14 cellular contexts compared by ENCODE assay signal in genomic region chr16:87074635-87075318, GRCh38.
DNase-seq lines count a peak whose midpoint lies in the region; ATAC-seq, FAIRE-seq and TF ChIP-seq lines count a peak whose summit lies in the region.
"Had no signal": no experiment of that assay in that cellular context is flagged by ENCODE, and none has a peak within 500 bp of the region (broad histone marks: within the 10 kb centered on the region; RNA-seq: fewer than 3 reads in every experiment).

No MANE protein-coding gene starts in this region.

- FAIRE-seq in GM12892 (lab: Jason Lieb, UNC) = no peak

- TF ChIP-seq CTCF in chondrocyte (IDR thresholded peaks at IDR 0.05) = no peak
- TF ChIP-seq CTCF in psoas muscle (IDR thresholded peaks at IDR 0.05) = no peak

- intact Hi-C loops in psoas muscle (cut with DNase I) = no loop called here

- peaks cover 2% of the 10 kb centered on the region for H3K4me1 Mint-ChIP-seq in memory B cell
- peaks cover 5% of the 10 kb centered on the region for H3K4me1 Mint-ChIP-seq in chondrocyte (ENCODE audit: low read depth)

- no peaks in the 10 kb centered on the region for H3K9me3 ChIP-seq in psoas muscle
- H3K9me3 ChIP-seq: body of pancreas had no signal

- H3K9me3 Mint-ChIP-seq in memory B cell = peaks cover 8% of the 10 kb centered on the region
- peaks cover 9% of the 10 kb centered on the region for H3K9me3 Mint-ChIP-seq in chondrocyte (ENCODE audit: low read depth)

- H3K27ac Mint-ChIP-seq in memory B cell (peak overlapping the region; percentile 87), chondrocyte (ENCODE audit: unreplicated experiment) (no peak overlapping the region)

- DNase-seq in NCI-H2171 treated with DMSO at 0.1 percent for 48 hours (lab: John Stamatoyannopoulos, UW) (peak; percentile 94), memory B cell (ENCODE audit: low spot score in 2 of 2) (peak in 1 of 2 donors; percentile 24), chondrocyte (ENCODE audit: low spot score) (no peak), GM12892 (ENCODE audit: insufficient read length) (no peak), DMS79 treated with DMSO at 0.1 percent for 48 hours (lab: John Stamatoyannopoulos, UW) (no peak), psoas muscle (no peak)
- DNase-seq: activated T-cell treated with anti-CD3 and anti-CD28 coated beads, Interleukin-2, amount 50 U/mL, for 48 hours; body of pancreas; hypothalamus; KBM-7; SIG-M5 had no signal

- no peak overlapping the region for H3K4me3 ChIP-seq in psoas muscle
- H3K4me3 ChIP-seq: body of pancreas had no signal

- H3K36me3 Mint-ChIP-seq in memory B cell (no peaks in the 10 kb centered on the region), chondrocyte (ENCODE audit: low read depth) (peaks cover 7% of the 10 kb centered on the region)
- H3K36me3 Mint-ChIP-seq: CD14-positive monocyte had no signal

- TF ChIP-seq POLR2A in GM12892 (IDR thresholded peaks at IDR 0.05; ENCODE audit: low read depth, low read length) = no peak

- 54 to 60% (median 58%) methylated on average over 19 of the region's 19 CpGs for WGBS in psoas muscle, 3 donors

- no peaks in the 10 kb centered on the region for H3K4me1 ChIP-seq in psoas muscle

- H3K4me3 Mint-ChIP-seq in memory B cell = peak overlapping the region; percentile 76
- H3K4me3 Mint-ChIP-seq in chondrocyte (ENCODE audit: unreplicated experiment) = no peak overlapping the region
- H3K4me3 Mint-ChIP-seq: CD14-positive monocyte had no signal

- ATAC-seq in GM18858 (IDR thresholded peaks at IDR 0.05; ENCODE audit: unreplicated experiment) (peak; percentile 57), GM21619 (IDR thresholded peaks at IDR 0.05; ENCODE audit: unreplicated experiment) (peak; percentile 83), memory B cell (ENCODE audit: low read depth) (peak; percentile 92), psoas muscle (no peak)
- ATAC-seq: body of pancreas had no signal

- H3K27ac ChIP-seq in psoas muscle = no peak overlapping the region
- H3K27ac ChIP-seq: body of pancreas had no signal

- H3K27me3 ChIP-seq in psoas muscle (ENCODE audit: insufficient read depth in 3 of 3, low read length in 2 of 3) = peaks cover 2 to 31% (median 7%) of the 10 kb centered on the region in 3 donors
- H3K27me3 ChIP-seq: body of pancreas had no signal

- H3K27me3 Mint-ChIP-seq in memory B cell (peaks cover 4% of the 10 kb centered on the region), chondrocyte (ENCODE audit: low read depth) (no peaks in the 10 kb centered on the region)

- H3K36me3 ChIP-seq in psoas muscle (ENCODE audit: insufficient read depth in 1 of 2, low read depth in 1 of 2) = no peaks in the 10 kb centered on the region

Comparison
In these comparisons a context has a peak if more than half of its experiments do, and no peak if none do; other contexts are left out.
1. ATAC-seq: peak in GM18858 (single experiment), GM21619 (single experiment) and memory B cell (single experiment); none in psoas muscle (0 of 4).